ENCODE assay signal across 7 cellular contexts in the genomic region with DNA sequence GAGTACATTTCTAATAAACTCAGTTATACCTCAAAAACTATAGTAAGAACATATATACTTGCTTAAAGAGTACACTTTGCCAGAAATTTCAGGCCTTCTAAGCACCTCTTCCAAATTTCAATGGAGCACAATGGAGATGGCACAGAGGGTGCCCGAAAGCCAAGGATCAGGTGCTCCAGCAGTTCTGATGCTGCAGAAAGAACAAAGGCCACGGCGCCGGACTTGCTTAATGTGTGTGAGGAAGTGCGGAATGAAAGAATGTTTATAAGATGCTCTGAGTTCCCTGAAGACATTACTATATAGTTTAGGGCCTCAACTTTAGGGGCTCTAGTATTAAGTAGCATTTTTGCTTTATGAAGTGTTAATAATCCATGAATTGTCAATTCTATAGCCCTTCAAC.
"Had no signal": no experiment of that assay in that cellular context is flagged by ENCODE, and none has a peak within 500 bp of the region (broad histone marks: within the 10 kb centered on the region; RNA-seq: fewer than 3 reads in every experiment).

No MANE protein-coding gene starts in this region.

- ATAC-seq: HepG2 had no signal

- H3K4me1 Mint-ChIP-seq: IgD-negative memory B cell had no signal

- DNase-seq: GOT3, H7, HCEC 1CT, KBM-7 had no signal

- H3K27ac Mint-ChIP-seq: IgD-negative memory B cell had no signal

- H3K27me3 Mint-ChIP-seq: IgD-negative memory B cell had no signal

- H3K4me3 Mint-ChIP-seq: IgD-negative memory B cell had no signal

- H3K36me3 Mint-ChIP-seq: IgD-negative memory B cell had no signal

- H3K27ac ChIP-seq: HL-60 had no signal

- H3K9me3 Mint-ChIP-seq: IgD-negative memory B cell had no signal

- FAIRE-seq: HepG2 had no signal
